23 cellular contexts compared by ENCODE assay signal in the genomic region with DNA sequence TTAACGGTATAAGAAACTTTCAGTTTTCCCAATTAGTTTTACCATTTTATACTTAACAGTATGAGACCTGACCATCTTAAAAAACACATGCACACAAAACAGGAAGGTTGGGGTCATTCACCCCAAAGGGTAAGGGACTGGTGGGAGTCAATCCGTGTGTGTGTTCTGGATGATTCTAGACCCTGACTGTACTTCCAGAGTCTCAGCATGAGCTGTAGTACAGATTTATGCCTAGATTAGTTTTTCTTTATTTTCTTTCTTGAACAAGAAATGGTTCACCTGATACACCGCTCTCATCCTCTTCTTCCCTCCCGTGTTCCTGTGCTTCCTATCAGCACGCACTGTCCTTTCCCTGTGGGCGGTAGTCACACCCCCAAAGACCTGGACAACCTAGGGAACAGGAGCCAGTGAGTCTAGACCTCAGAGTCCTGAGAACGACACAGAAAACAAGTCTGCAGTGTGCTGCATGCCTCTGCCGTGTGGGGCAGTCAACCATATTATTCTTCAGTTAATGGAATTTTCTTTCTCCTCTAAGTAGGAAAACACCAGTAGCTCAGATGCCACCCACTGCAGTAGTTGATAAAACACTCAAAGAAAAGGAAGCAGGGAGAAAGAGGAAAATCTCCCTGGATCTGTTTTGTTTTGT. TPM values are rescaled to one million over a fixed set of nuclear protein-coding genes. Genes with fewer than 3 reads are reported as not detected.
DNase-seq lines count a peak whose midpoint lies in the region; ATAC-seq and TF ChIP-seq lines count a peak whose summit lies in the region.
"Had no signal": no experiment of that assay in that cellular context is flagged by ENCODE, and none has a peak within 500 bp of the region (broad histone marks: within the 10 kb centered on the region; RNA-seq: fewer than 3 reads in every experiment).

No MANE protein-coding gene starts in this region.

- no peaks in the 10 kb centered on the region for H3K79me1 ChIP-seq in mesenchymal stem cell (replicated peaks; ENCODE audit: low read length, poor library complexity, severe bottlenecking)

- no peak overlapping the region for H2BK120ac ChIP-seq in mesenchymal stem cell (ENCODE audit: low read depth, low read length)

- no peak for DNase-seq in SK-N-SH
- peak; percentile 55 for DNase-seq in choroid plexus epithelial cell (ENCODE audit: low read depth)
- DNase-seq in mesenchymal stem cell = no peak
- no peak for DNase-seq in type B pancreatic cell (ENCODE audit: extremely low spot score, unreplicated experiment)
- no peak for DNase-seq in COLO668 (lab: John Stamatoyannopoulos, UW; ENCODE audit: unreplicated experiment)
- DNase-seq in EL = no peak
- DNase-seq in inferior parietal cortex (ENCODE audit: extremely low spot score) = no peak
- DNase-seq: 8988T; activated naive CD4-positive, alpha-beta T cell; activated T-cell treated with anti-CD3 and anti-CD28 coated beads, Interleukin-2, amount 50 U/mL, for 4 hours; caudate nucleus; foreskin keratinocyte; islet precursor cell; mammary epithelial cell; NCI-H1694; NCI-H748 treated with DMSO at 0.1 percent for 48 hours; right cardiac atrium; stomach; SW 1271; transverse colon had no signal

- H2AK5ac ChIP-seq in mesenchymal stem cell (ENCODE audit: low read length, severe bottlenecking) = no peak overlapping the region

- H3K14ac ChIP-seq in mesenchymal stem cell (ENCODE audit: low read length in 2 of 2) = no peak overlapping the region

- TF ChIP-seq CTCF in SK-N-SH (IDR thresholded peaks at IDR 0.05) = no peak
- peak; percentile 43 for TF ChIP-seq CTCF in choroid plexus epithelial cell (conservative IDR thresholded peaks at IDR 0.05; ENCODE audit: low read depth, low read length)
- peak; percentile 24 for TF ChIP-seq CTCF in type B pancreatic cell (conservative IDR thresholded peaks at IDR 0.05)

- no peaks in the 10 kb centered on the region for H3K27me3 ChIP-seq in SK-N-SH (ENCODE audit: insufficient read depth)
- no peaks in the 10 kb centered on the region for H3K27me3 ChIP-seq in mesenchymal stem cell (ENCODE audit: control insufficient read depth in 1 of 2, insufficient read depth in 1 of 2, low read length in 2 of 2)
- H3K27me3 ChIP-seq: foreskin keratinocyte, hepatocyte, transverse colon had no signal

- ATAC-seq in SK-N-SH treated with all-trans-retinoic acid at 6 μM for 48 hours = peak; percentile 39; the same call in 2 of the 3 replicates
- ATAC-seq: activated T-cell treated with anti-CD3 and anti-CD28 coated beads, Interleukin-2, amount 50 U/mL, for 4 hours; foreskin keratinocyte; right cardiac atrium had no signal

- H3K4ac ChIP-seq in mesenchymal stem cell (ENCODE audit: low read depth in 1 of 2, low read length in 2 of 2) = no peak overlapping the region

- CTCF ChIA-PET in SK-N-SH (lab: Yijun Ruan, JAX) = interaction anchor here (0.7 to 0.9 kb wide), 2 partner anchors 110 to 328 kb away, joined by 3 to 4 read pairs; no protein-coding TSS in a partner anchor

- no peak overlapping the region for H3K27ac Mint-ChIP-seq in type B pancreatic cell
- H3K27ac Mint-ChIP-seq: IgD-negative memory B cell had no signal

- H3K27me3 Mint-ChIP-seq in type B pancreatic cell = no peaks in the 10 kb centered on the region

- H3F3A ChIP-seq in SK-N-SH (replicated peaks; ENCODE audit: insufficient read depth) = peaks cover 6% of the 10 kb centered on the region

- no peak overlapping the region for H3K23ac ChIP-seq in mesenchymal stem cell (ENCODE audit: low read length in 2 of 2)

- no peaks in the 10 kb centered on the region for H3K9me3 ChIP-seq in SK-N-SH
- no peaks in the 10 kb centered on the region for H3K9me3 ChIP-seq in mesenchymal stem cell (ENCODE audit: control insufficient read depth, low read length)
- H3K9me3 ChIP-seq: stomach, transverse colon had no signal

- H3K36me3 ChIP-seq in SK-N-SH (replicated peaks in 1 of 2; ENCODE audit: control insufficient read depth in 1 of 2, insufficient read depth in 2 of 2, low read length in 1 of 2) = no peaks in the 10 kb centered on the region
- no peaks in the 10 kb centered on the region for H3K36me3 ChIP-seq in mesenchymal stem cell (ENCODE audit: control insufficient read depth in 1 of 2, insufficient read depth in 2 of 2, low read depth in 1 of 2, low read length in 2 of 2)
- H3K36me3 ChIP-seq: stomach, transverse colon had no signal

- no peaks in the 10 kb centered on the region for H3K79me2 ChIP-seq in SK-N-SH (ENCODE audit: insufficient read depth)
- H3K79me2 ChIP-seq: hepatocyte had no signal

- H3K4me1 Mint-ChIP-seq in type B pancreatic cell (ENCODE audit: unreplicated experiment) = peaks cover 11% of the 10 kb centered on the region

- TF ChIP-seq RAD21 in SK-N-SH (IDR thresholded peaks at IDR 0.05; ENCODE audit: low read length) = no peak

- no peak overlapping the region for H2BK12ac ChIP-seq in mesenchymal stem cell (ENCODE audit: low read length in 2 of 2)

- H3K4me1 ChIP-seq in SK-N-SH (ENCODE audit: control insufficient read depth in 1 of 2, insufficient read depth in 2 of 2, low read depth in 1 of 2, low read length in 1 of 2) (peaks cover 0 to 2% of the 10 kb centered on the region in 2 experiments; a peak in 2 of 4 replicates), mesenchymal stem cell (ENCODE audit: control insufficient read depth, insufficient read depth, low read depth, low read length) (peaks cover 14% of the 10 kb centered on the region)
- H3K4me1 ChIP-seq: transverse colon had no signal

- no peak overlapping the region for H3K18ac ChIP-seq in mesenchymal stem cell (ENCODE audit: low read depth in 1 of 2, low read length in 2 of 2)

- no peak overlapping the region for H3K4me3 ChIP-seq in SK-N-SH (ENCODE audit: low read depth in 2 of 2, low read length in 1 of 2)
- no peak overlapping the region for H3K4me3 ChIP-seq in choroid plexus epithelial cell (ENCODE audit: low read depth, low read length)
- H3K4me3 ChIP-seq in mesenchymal stem cell (ENCODE audit: insufficient read depth in 1 of 2, low read depth in 1 of 2, low read length in 2 of 2) = no peak overlapping the region
- H3K4me3 ChIP-seq: hepatocyte, stomach, transverse colon had no signal

- no peak overlapping the region for H3K4me3 Mint-ChIP-seq in type B pancreatic cell
- H3K4me3 Mint-ChIP-seq: activated T-cell treated with anti-CD3 and anti-CD28 coated beads, Interleukin-2, amount 50 U/mL, for 4 hours; IgD-negative memory B cell had no signal

- POLR2A ChIA-PET in SK-N-SH (lab: Yijun Ruan, JAX) = no interaction called here

- H3K9ac ChIP-seq in SK-N-SH = no peak overlapping the region
- H3K9ac ChIP-seq in mesenchymal stem cell (ENCODE audit: low read length) = no peak overlapping the region

- WGBS in SK-N-SH (ENCODE audit: low lambda C conversion rate) = 65% methylated on average over 8 of the region's 8 CpGs
- 85% methylated on average over 6 of the region's 8 CpGs for WGBS in mesenchymal stem cell

- H3K27ac ChIP-seq in SK-N-SH (ENCODE audit: low read depth in 2 of 2, low read length in 1 of 2) (no peak overlapping the region), mesenchymal stem cell (ENCODE audit: low read length, poor library complexity, severe bottlenecking) (peak overlapping the region; percentile 93)
- H3K27ac ChIP-seq: foreskin keratinocyte, hepatocyte, stomach, transverse colon had no signal

- H3K9me2 ChIP-seq in SK-N-SH = no peaks in the 10 kb centered on the region

- no peak overlapping the region for H3K4me2 ChIP-seq in SK-N-SH
- H3K4me2 ChIP-seq in mesenchymal stem cell (ENCODE audit: low read length, poor library complexity, severe bottlenecking) = peak overlapping the region; percentile 56
- H3K4me2 ChIP-seq: hepatocyte had no signal

- no peaks in the 10 kb centered on the region for H4K20me1 ChIP-seq in SK-N-SH (ENCODE audit: insufficient read depth)

- H3K9me3 Mint-ChIP-seq in type B pancreatic cell = peaks cover 9% of the 10 kb centered on the region
- H3K9me3 Mint-ChIP-seq: activated T-cell treated with anti-CD3 and anti-CD28 coated beads, Interleukin-2, amount 50 U/mL, for 4 hours; IgD-negative memory B cell had no signal

- no peak overlapping the region for H4K8ac ChIP-seq in mesenchymal stem cell (ENCODE audit: low read length)

- no peak overlapping the region for H2BK15ac ChIP-seq in mesenchymal stem cell (ENCODE audit: low read depth, poor library complexity, severe bottlenecking)

- H2BK5ac ChIP-seq in mesenchymal stem cell (ENCODE audit: low read depth, low read length, poor library complexity, severe bottlenecking) = no peak overlapping the region

- no peaks in the 10 kb centered on the region for H3K36me3 Mint-ChIP-seq in type B pancreatic cell
- H3K36me3 Mint-ChIP-seq: IgD-negative memory B cell had no signal

- no peak overlapping the region; the same call in 1 of the 2 replicates for H2AFZ ChIP-seq in SK-N-SH (ENCODE audit: low read depth)
- H2AFZ ChIP-seq in mesenchymal stem cell (ENCODE audit: low read depth, low read length) = no peak overlapping the region
- H2AFZ ChIP-seq: hepatocyte had no signal

- no peak for TF ChIP-seq EP300 in SK-N-SH (IDR thresholded peaks at IDR 0.05; ENCODE audit: borderline replicate concordance in 1 of 2, low read depth in 1 of 2, low read length in 1 of 2)

- H4K91ac ChIP-seq in mesenchymal stem cell (ENCODE audit: low read length) = no peak overlapping the region

TF ChIP-seq in SK-N-SH, 30 proteins besides CTCF, POLR2A, EP300 and RAD21 (continues in another document):
- TF ChIP-seq RFX5 (IDR thresholded peaks at IDR 0.05; ENCODE audit: low read length) = no peak
- no peak for TF ChIP-seq YY1 (IDR thresholded peaks at IDR 0.05; ENCODE audit: low read depth)
- TF ChIP-seq EZH2phosphoT487 (IDR thresholded peaks at IDR 0.05; ENCODE audit: borderline replicate concordance, low read depth) = no peak
- TF ChIP-seq GATA2 (CRISPR knock-in tag; IDR thresholded peaks at IDR 0.05) = no peak
- TF ChIP-seq FOSL2 (IDR thresholded peaks at IDR 0.05; ENCODE audit: borderline replicate concordance, low read depth) = no peak
- no peak for TF ChIP-seq TAF1 (IDR thresholded peaks at IDR 0.05; ENCODE audit: borderline replicate concordance, low read depth, low read length)

RNA-seq across cellular contexts. Expression of a gene that starts 38.9 kb away (rescaled TPM):
- 26.8 and 69.2 TPM in 2 replicates for polyA plus RNA-seq in SK-N-SH (2012; rRNA removed)
- 69.5 and 89.7 TPM in 2 replicates for polyA plus RNA-seq in SK-N-SH (2012; cell fraction: cytosol; rRNA removed)
- polyA plus RNA-seq in SK-N-SH (2012; cell fraction: nucleus; rRNA removed) = 37.7 and 46.6 TPM in 2 replicates
- polyA plus RNA-seq in mesenchymal stem cell (2013, experiment 1 of 2) = 125 TPM
- polyA plus RNA-seq in mesenchymal stem cell (2013, experiment 2 of 2) = 122 TPM
- total RNA-seq in type B pancreatic cell (ENCODE audit: low replicate concordance) = 40.7 and 74.8 TPM in 2 replicates

RNA-seq across cellular contexts. Expression of a gene that starts 38.9 kb away (rescaled TPM):
- polyA plus RNA-seq in SK-N-SH (2012; rRNA removed) = 3.0 and 3.2 TPM in 2 replicates
- polyA plus RNA-seq in SK-N-SH (2012; cell fraction: cytosol; rRNA removed) = 4.1 TPM in 2 replicates
- 2.9 and 6.9 TPM in 2 replicates for polyA plus RNA-seq in SK-N-SH (2012; cell fraction: nucleus; rRNA removed)
- 6.5 TPM for polyA plus RNA-seq in mesenchymal stem cell (2013, experiment 1 of 2)
- polyA plus RNA-seq in mesenchymal stem cell (2013, experiment 2 of 2) = 6.3 TPM
- total RNA-seq in type B pancreatic cell (ENCODE audit: low replicate concordance) = 11.9 and 28.8 TPM in 2 replicates
